Comparison of ENCODE assay signal across 8 cellular contexts in genomic region chr19:12800344-12800732, GRCh38. TPM values are rescaled to one million over a fixed set of nuclear protein-coding genes. Genes with fewer than 3 reads are reported as not detected.
DNase-seq lines count a peak whose midpoint lies in the region; ATAC-seq and TF ChIP-seq lines count a peak whose summit lies in the region.
"Had no signal": no experiment of that assay in that cellular context is flagged by ENCODE, and none has a peak within 500 bp of the region (broad histone marks: within the 10 kb centered on the region; RNA-seq: fewer than 3 reads in every experiment).

No MANE protein-coding gene starts in this region.

- no peaks in the 10 kb centered on the region for H3K36me3 ChIP-seq in ES-I3 (ENCODE audit: insufficient read depth, low read length)
- peaks cover 0 to 9% of the 10 kb centered on the region in 2 donors for H3K36me3 ChIP-seq in muscle layer of duodenum (ENCODE audit: control insufficient read depth in 1 of 2, insufficient read depth in 2 of 2, low read length in 2 of 2)
- peaks cover 15% of the 10 kb centered on the region for H3K36me3 ChIP-seq in brain microvascular endothelial cell (replicated peaks)

- 0 out of 2 replicates have a peak overlapping the region, but pooled peaks have one; percentile 88 for H3K9ac ChIP-seq in ES-I3 (ENCODE audit: low read depth, low read length)

- TF ChIP-seq CTCF in brain microvascular endothelial cell (IDR thresholded peaks at IDR 0.05; ENCODE audit: low read depth, low read length, missing control alignments) = no peak

- peaks cover 17% of the 10 kb centered on the region for H3K36me3 Mint-ChIP-seq in activated T-helper 1 cell treated with anti-CD3 and anti-CD28 coated beads, Interleukin-12 subunit alpha, Interleukin-12 subunit beta, Interleukin-2, Interleukin-4 antibody, amounts not matched to agents 30 ng/mL and 10 ng/mL and 1 ng/mL, durations not matched to agents 14 hours and 24 hours and 36 hours (ENCODE audit: low read depth)

- H3K4me3 ChIP-seq in muscle layer of duodenum (ENCODE audit: low read depth in 1 of 2, low read length in 2 of 2) (peak overlapping the region; percentile 83 to 96), brain microvascular endothelial cell (ENCODE audit: low read depth, low read length) (no peak overlapping the region)

- H3K27me3 Mint-ChIP-seq in activated T-helper 1 cell treated with anti-CD3 and anti-CD28 coated beads, Interleukin-12 subunit alpha, Interleukin-12 subunit beta, Interleukin-2, Interleukin-4 antibody, amounts not matched to agents 30 ng/mL and 10 ng/mL and 1 ng/mL, durations not matched to agents 14 hours and 24 hours and 36 hours (ENCODE audit: insufficient read depth) = no peaks in the 10 kb centered on the region

- peaks cover 32% of the 10 kb centered on the region for H3K4me1 Mint-ChIP-seq in activated T-helper 1 cell treated with anti-CD3 and anti-CD28 coated beads, Interleukin-12 subunit alpha, Interleukin-12 subunit beta, Interleukin-2, Interleukin-4 antibody, amounts not matched to agents 30 ng/mL and 10 ng/mL and 1 ng/mL, durations not matched to agents 14 hours and 24 hours and 36 hours (ENCODE audit: low read depth)

- H3K27ac Mint-ChIP-seq in activated T-helper 1 cell treated with anti-CD3 and anti-CD28 coated beads, Interleukin-12 subunit alpha, Interleukin-12 subunit beta, Interleukin-2, Interleukin-4 antibody, amounts not matched to agents 30 ng/mL and 10 ng/mL and 1 ng/mL, durations not matched to agents 14 hours and 24 hours and 36 hours = peak overlapping the region; percentile 80

- no peaks in the 10 kb centered on the region for H3K9me3 Mint-ChIP-seq in activated T-helper 1 cell treated with anti-CD3 and anti-CD28 coated beads, Interleukin-12 subunit alpha, Interleukin-12 subunit beta, Interleukin-2, Interleukin-4 antibody, amounts not matched to agents 30 ng/mL and 10 ng/mL and 1 ng/mL, durations not matched to agents 14 hours and 24 hours and 36 hours

- intact Hi-C loops in activated T-helper 1 cell treated with anti-CD3 and anti-CD28 coated beads, Interleukin-12 subunit alpha, Interleukin-12 subunit beta, Interleukin-2, Interleukin-4 antibody, amounts not matched to agents 30 ng/mL and 10 ng/mL and 1 ng/mL, durations not matched to agents 14 hours and 24 hours and 36 hours (cut with micrococcal nuclease) = no loop called here

- in situ Hi-C loops in brain microvascular endothelial cell (cut with HindIII; ENCODE audit: low pct_ligation_motif_present, low sequenced_read_pairs) = no loop called here

- no peaks in the 10 kb centered on the region for H3K27me3 ChIP-seq in muscle layer of duodenum (ENCODE audit: low read depth, low read length)
- H3K27me3 ChIP-seq in brain microvascular endothelial cell (replicated peaks) = no peaks in the 10 kb centered on the region

- H3K27ac ChIP-seq in muscle layer of duodenum (ENCODE audit: low read length) = no peak overlapping the region
- H3K27ac ChIP-seq in brain microvascular endothelial cell = no peak overlapping the region

- no peak for DNase-seq in activated T-helper 1 cell treated with anti-CD3 and anti-CD28 coated beads, Interleukin-12 subunit alpha, Interleukin-12 subunit beta, Interleukin-2, Interleukin-4 antibody, amounts not matched to agents 30 ng/mL and 10 ng/mL and 1 ng/mL, durations not matched to agents 14 hours and 24 hours and 36 hours (ENCODE audit: low spot score)
- no peak for DNase-seq in brain microvascular endothelial cell
- no peak for DNase-seq in NCI-H446 (lab: John Stamatoyannopoulos, UW)
- DNase-seq: activated CD8-positive, alpha-beta memory T cell treated with anti-CD3 and anti-CD28 coated beads, Interleukin-2, amount 50 U/mL, for 4 hours; KG1 had no signal

- H3K9me3 ChIP-seq in ES-I3 (ENCODE audit: control insufficient read depth, insufficient read depth, low read length) (no peaks in the 10 kb centered on the region), muscle layer of duodenum (ENCODE audit: control insufficient read depth in 1 of 2, low read length in 2 of 2) (no peaks in the 10 kb centered on the region)

- H3K4me3 Mint-ChIP-seq in activated T-helper 1 cell treated with anti-CD3 and anti-CD28 coated beads, Interleukin-12 subunit alpha, Interleukin-12 subunit beta, Interleukin-2, Interleukin-4 antibody, amounts not matched to agents 30 ng/mL and 10 ng/mL and 1 ng/mL, durations not matched to agents 14 hours and 24 hours and 36 hours = peak overlapping the region; percentile 87

- H3K4me1 ChIP-seq in ES-I3 (ENCODE audit: insufficient read depth, low read length) = peaks cover 7% of the 10 kb centered on the region; the same call in 1 of the 2 replicates
- H3K4me1 ChIP-seq in muscle layer of duodenum (ENCODE audit: control insufficient read depth in 1 of 2, insufficient read depth in 2 of 2, low read length in 2 of 2) = peaks cover 11 to 36% of the 10 kb centered on the region in 2 donors

- ATAC-seq in GM21825 (IDR thresholded peaks at IDR 0.05; ENCODE audit: unreplicated experiment) = no peak

RNA-seq across cellular contexts. Expression of gene PRDX2, which starts 1.3 kb away (rescaled TPM):
- 277 and 280 TPM in 2 replicates for total RNA-seq in activated T-helper 1 cell treated with anti-CD3 and anti-CD28 coated beads, Interleukin-12 subunit alpha, Interleukin-12 subunit beta, Interleukin-2, Interleukin-4 antibody, amounts not matched to agents 30 ng/mL and 10 ng/mL and 1 ng/mL, durations not matched to agents 14 hours and 24 hours and 36 hours

RNA-seq across cellular contexts. Expression of gene THSD8, which starts 1.5 kb away (rescaled TPM):
- total RNA-seq in activated T-helper 1 cell treated with anti-CD3 and anti-CD28 coated beads, Interleukin-12 subunit alpha, Interleukin-12 subunit beta, Interleukin-2, Interleukin-4 antibody, amounts not matched to agents 30 ng/mL and 10 ng/mL and 1 ng/mL, durations not matched to agents 14 hours and 24 hours and 36 hours = 28.0 and 28.1 TPM in 2 replicates

RNA-seq across cellular contexts. Expression of gene RNASEH2A, which starts 6.0 kb away (rescaled TPM):
- 36.1 and 37.5 TPM in 2 replicates for total RNA-seq in activated T-helper 1 cell treated with anti-CD3 and anti-CD28 coated beads, Interleukin-12 subunit alpha, Interleukin-12 subunit beta, Interleukin-2, Interleukin-4 antibody, amounts not matched to agents 30 ng/mL and 10 ng/mL and 1 ng/mL, durations not matched to agents 14 hours and 24 hours and 36 hours

RNA-seq across cellular contexts. Expression of gene JUNB, which starts 9.1 kb away (rescaled TPM):
- 311 and 312 TPM in 2 replicates for total RNA-seq in activated T-helper 1 cell treated with anti-CD3 and anti-CD28 coated beads, Interleukin-12 subunit alpha, Interleukin-12 subunit beta, Interleukin-2, Interleukin-4 antibody, amounts not matched to agents 30 ng/mL and 10 ng/mL and 1 ng/mL, durations not matched to agents 14 hours and 24 hours and 36 hours

RNA-seq across cellular contexts. Expression of gene HOOK2, which starts 25.0 kb away (rescaled TPM):
- 13.3 and 15.7 TPM in 2 replicates for total RNA-seq in activated T-helper 1 cell treated with anti-CD3 and anti-CD28 coated beads, Interleukin-12 subunit alpha, Interleukin-12 subunit beta, Interleukin-2, Interleukin-4 antibody, amounts not matched to agents 30 ng/mL and 10 ng/mL and 1 ng/mL, durations not matched to agents 14 hours and 24 hours and 36 hours
